In the genomic region with DNA sequence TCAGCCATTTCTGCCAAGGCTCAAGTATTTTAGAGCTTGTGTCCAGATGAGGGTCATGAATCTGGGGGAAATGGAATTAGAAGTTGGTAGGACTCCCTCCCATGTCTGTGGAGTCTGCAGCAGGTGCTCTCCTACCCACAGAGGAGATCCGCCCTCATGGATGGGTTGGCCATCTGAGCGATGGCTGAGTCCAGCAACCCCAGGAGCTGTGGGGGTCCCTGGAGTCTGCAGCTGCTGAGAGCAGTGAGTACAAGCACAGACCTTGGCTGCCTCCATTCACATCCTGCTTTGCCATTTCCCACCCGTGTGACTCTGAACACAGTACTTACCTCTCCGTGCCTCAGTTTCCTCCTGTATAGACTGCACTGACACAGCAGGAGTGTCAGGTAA, we compare ENCODE assay signal across 18 cellular contexts. TPM values are rescaled to one million over a fixed set of nuclear protein-coding genes. Genes with fewer than 3 reads are reported as not detected.
DNase-seq lines count a peak whose midpoint lies in the region; ATAC-seq and TF ChIP-seq lines count a peak whose summit lies in the region.
"Had no signal": no experiment of that assay in that cellular context is flagged by ENCODE, and none has a peak within 500 bp of the region (broad histone marks: within the 10 kb centered on the region; RNA-seq: fewer than 3 reads in every experiment).

No MANE protein-coding gene starts in this region.

- H2AFZ ChIP-seq in osteoblast (ENCODE audit: low read length): no peak overlapping the region

- intact Hi-C loops in Right ventricle myocardium inferior (cut with DNase I): loop anchor here (5.0 kb wide), 1 partner anchor 33 kb away; no protein-coding TSS in a partner anchor
- intact Hi-C loops in left cardiac atrium (cut with DNase I): no loop called here
- intact Hi-C loops in esophagus muscularis mucosa (cut with DNase I): no loop called here

- DNase-seq in Right ventricle myocardium inferior (ENCODE audit: missing footprints) (peak; percentile 13), left cardiac atrium (no peak), esophagus muscularis mucosa (ENCODE audit: extremely low spot score) (no peak), osteoblast (ENCODE audit: insufficient read length, low spot score, missing footprints) (no peak), upper lobe of left lung (no peak)
- DNase-seq in activated CD4-positive, alpha-beta T cell treated with anti-CD3 and anti-CD28 coated beads for 48 hours: no peak
- DNase-seq: activated CD4-positive, CD25-positive, alpha-beta regulatory T cell; activated naive CD4-positive, alpha-beta T cell treated with anti-CD3 and anti-CD28 coated beads, Interleukin-2, amount 10 ng/mL, durations not matched to agents 7 days and 5 days; activated T-cell treated with anti-CD3 and anti-CD28 coated beads, Interleukin-2, amount 50 U/mL, for 48 hours; kidney glomerular epithelial cell; NCI-H146; SK-N-SH; stimulated activated naive CD4-positive, alpha-beta T cell had no signal

- H3K9me3 ChIP-seq in esophagus muscularis mucosa (no peaks in the 10 kb centered on the region), osteoblast (ENCODE audit: low read depth, low read length) (no peaks in the 10 kb centered on the region), upper lobe of left lung (no peaks in the 10 kb centered on the region)
- H3K9me3 ChIP-seq: colonic mucosa, mucosa of descending colon, neutrophil, SK-N-SH had no signal

- no peaks in the 10 kb centered on the region for H3K79me2 ChIP-seq in osteoblast (ENCODE audit: insufficient read depth, low read length)

- TF ChIP-seq EP300 in esophagus muscularis mucosa (IDR thresholded peaks at IDR 0.05) (no peak), upper lobe of left lung (IDR thresholded peaks at IDR 0.05) (no peak)

- H3K27me3 ChIP-seq in esophagus muscularis mucosa: no peaks in the 10 kb centered on the region
- H3K27me3 ChIP-seq in osteoblast (ENCODE audit: insufficient read depth, low read length): no peaks in the 10 kb centered on the region
- no peaks in the 10 kb centered on the region for H3K27me3 ChIP-seq in upper lobe of left lung
- H3K27me3 ChIP-seq: colonic mucosa had no signal

- no peak for TF ChIP-seq POLR2A in esophagus muscularis mucosa (IDR thresholded peaks at IDR 0.05; ENCODE audit: low read depth)
- TF ChIP-seq POLR2A in upper lobe of left lung (IDR thresholded peaks at IDR 0.05): no peak

- H4K20me1 ChIP-seq in osteoblast (ENCODE audit: insufficient read depth, low read length): no peaks in the 10 kb centered on the region

- ATAC-seq in Right ventricle myocardium inferior: no peak
- ATAC-seq in left cardiac atrium: no peak
- no peak for ATAC-seq in upper lobe of left lung (ENCODE audit: low FRiP score in 2 of 2)
- ATAC-seq in GM18907 (IDR thresholded peaks at IDR 0.05; ENCODE audit: unreplicated experiment): no peak
- no peak for ATAC-seq in HG03095 (IDR thresholded peaks at IDR 0.05; ENCODE audit: unreplicated experiment)

- H3K4me2 ChIP-seq in osteoblast (ENCODE audit: insufficient read depth, low read length): peak overlapping the region; percentile 15
- H3K4me2 ChIP-seq: SK-N-SH had no signal

- H3K36me3 ChIP-seq in esophagus muscularis mucosa (no peaks in the 10 kb centered on the region), osteoblast (ENCODE audit: insufficient read depth, low read length) (no peaks in the 10 kb centered on the region), upper lobe of left lung (no peaks in the 10 kb centered on the region)
- H3K36me3 ChIP-seq: colonic mucosa, neutrophil had no signal

- TF ChIP-seq CTCF in esophagus muscularis mucosa (IDR thresholded peaks at IDR 0.05) (no peak), osteoblast (IDR thresholded peaks at IDR 0.05; ENCODE audit: extremely low read depth, low read depth, low read length) (no peak), upper lobe of left lung (IDR thresholded peaks at IDR 0.05) (no peak)

- H3K27ac ChIP-seq in esophagus muscularis mucosa (replicated peaks in 1 of 4) (peak overlapping the region; percentile 36 to 86 (median 78)), osteoblast (ENCODE audit: low read depth, low read length) (no peak overlapping the region), upper lobe of left lung (peak overlapping the region in 3 of 4 donors; percentile 52 to 68 (median 65))
- H3K27ac ChIP-seq: neutrophil had no signal

- WGBS in esophagus muscularis mucosa: 81% methylated on average over 3 of the region's 4 CpGs
- 66 to 81% methylated on average over 2 to 4 of the region's 4 CpGs for WGBS in upper lobe of left lung, 2 donors

- H3K4me1 ChIP-seq in esophagus muscularis mucosa (peaks cover 97 to 100% (median 99%) of the 10 kb centered on the region in 4 donors), osteoblast (ENCODE audit: insufficient read depth, low read length) (peaks cover 21% of the 10 kb centered on the region), upper lobe of left lung (peaks cover 58 to 88% (median 80%) of the 10 kb centered on the region in 4 donors)

- H3K4me3 ChIP-seq in esophagus muscularis mucosa: no peak overlapping the region
- no peak overlapping the region for H3K4me3 ChIP-seq in osteoblast (ENCODE audit: insufficient read depth, low read length)
- no peak overlapping the region for H3K4me3 ChIP-seq in upper lobe of left lung
- H3K4me3 ChIP-seq: colonic mucosa, mucosa of descending colon had no signal

RNA-seq across cellular contexts. Expression of a gene that starts 25.8 kb away (rescaled TPM):
- total RNA-seq in Right ventricle myocardium inferior (587 TPM), left cardiac atrium (100 to 1,000 TPM; 503 to 769 TPM), esophagus muscularis mucosa (10 to 100 TPM; 20.4 to 54.0 (median 39.3) TPM), osteoblast (2.7 and 4.0 TPM in 2 replicates), upper lobe of left lung (100 to 1,000 TPM in 2 of 6 donors, 10 to 100 TPM in 4; 41.9 to 150 (median 84.3) TPM)

RNA-seq across cellular contexts. Expression of a gene that starts 46.4 kb away (rescaled TPM):
- 5.5 TPM for total RNA-seq in Right ventricle myocardium inferior
- 1 to 10 TPM; 2.9 to 3.0 TPM for total RNA-seq in left cardiac atrium
- total RNA-seq in esophagus muscularis mucosa: 1 to 10 TPM in 1 of 4 donors, under 1 TPM in 2, not detected in 1; 0.17 to 1.2 (median 0.46) TPM
- under 0.01 TPM in 1 of 2 replicates, not detected in the other for total RNA-seq in osteoblast
- total RNA-seq in upper lobe of left lung: 1 to 10 TPM in 2 of 6 donors, under 1 TPM in 3, not detected in 1; 0.61 to 2.8 (median 0.89) TPM
